ENCODE assay signal across 8 cellular contexts in genomic region chr2:173048901-173049661, GRCh38. TPM values are rescaled to one million over a fixed set of nuclear protein-coding genes. Genes with fewer than 3 reads are reported as not detected.
A peak's percentile ranks its signal among the peaks of the same experiment; 100 is the strongest.
DNase-seq lines count a peak whose midpoint lies in the region; ATAC-seq, FAIRE-seq and TF ChIP-seq lines count a peak whose summit lies in the region.

No MANE protein-coding gene starts in this region.

- H3K27me3 Mint-ChIP-seq in T-helper 17 cell: peaks cover 27% of the 10 kb centered on the region

- H2AK5ac ChIP-seq in mesendoderm (ENCODE audit: low read length): no peak overlapping the region

- H3K18ac ChIP-seq in mesendoderm (ENCODE audit: low read length): no peak overlapping the region

- H2BK15ac ChIP-seq in mesendoderm (replicated peaks; ENCODE audit: low read depth): no peak overlapping the region

- H3K79me2 ChIP-seq in mesendoderm (ENCODE audit: control insufficient read depth, insufficient read depth, low read length): no peaks in the 10 kb centered on the region

- no peak overlapping the region for H3K27ac Mint-ChIP-seq in T-helper 17 cell

- WGBS in small intestine, 3 donors: 7 to 17% (median 10%) methylated on average over 4 of the region's 4 CpGs
- WGBS in mesendoderm (ENCODE audit: extremely low coverage, insufficient coverage, low lambda C conversion rate): no CpG with 5 or more reads among the region's 4 CpGs

- H3K4me1 Mint-ChIP-seq in T-helper 17 cell: no peaks in the 10 kb centered on the region

- peak; percentile 85 for FAIRE-seq in small intestine (lab: Jason Lieb, UNC)

- H3K4me3 Mint-ChIP-seq in T-helper 17 cell: no peak overlapping the region

- H4K5ac ChIP-seq in mesendoderm (ENCODE audit: low read length): no peak overlapping the region

- no peak overlapping the region for H3K9ac ChIP-seq in mesendoderm (ENCODE audit: low read length)

- H3K27me3 ChIP-seq in HL-60 (ENCODE audit: insufficient read depth, poor library complexity, severe bottlenecking) (no peaks in the 10 kb centered on the region), small intestine (ENCODE audit: control insufficient read depth in 2 of 2, insufficient read depth in 2 of 2, low read length in 2 of 2) (no peaks in the 10 kb centered on the region), mesendoderm (ENCODE audit: insufficient read depth, low read length, poor library complexity) (no peaks in the 10 kb centered on the region)

- TF ChIP-seq CTCF in HL-60 (IDR thresholded peaks at IDR 0.05; ENCODE audit: insufficient read depth, low read length) (no peak), fibroblast of villous mesenchyme (IDR thresholded peaks at IDR 0.05; ENCODE audit: insufficient read depth, low read depth, low read length) (no peak)

- H3K4me1 ChIP-seq in small intestine (ENCODE audit: control insufficient read depth in 2 of 2, insufficient read depth in 1 of 2, low read depth in 1 of 2, low read length in 1 of 2) (peaks cover 0 to 8% of the 10 kb centered on the region in 2 donors), mesendoderm (ENCODE audit: control insufficient read depth, low read depth, low read length) (no peaks in the 10 kb centered on the region)

- H3K27ac ChIP-seq in HL-60 (replicated peaks) (0 out of 2 replicates have a peak overlapping the region, but pooled peaks have one; percentile 12), small intestine (ENCODE audit: low read depth in 1 of 2, low read length in 1 of 2) (peak overlapping the region; percentile 11 to 72), mesendoderm (ENCODE audit: low read depth, low read length) (no peak overlapping the region)

- H3K9me3 ChIP-seq in T-helper 17 cell (ENCODE audit: control insufficient read depth, low read length, poor library complexity, severe bottlenecking) (no peaks in the 10 kb centered on the region), small intestine (ENCODE audit: control insufficient read depth, low read depth) (no peaks in the 10 kb centered on the region)

- H3K4me3 ChIP-seq in HL-60 (replicated peaks; ENCODE audit: insufficient read depth, low read length) (no peak overlapping the region), fibroblast of villous mesenchyme (ENCODE audit: low read depth, low read length) (no peak overlapping the region), small intestine (ENCODE audit: low read depth in 1 of 2, low read length in 2 of 2) (no peak overlapping the region), mesendoderm (ENCODE audit: low read length) (no peak overlapping the region)

- no peaks in the 10 kb centered on the region for H3K79me1 ChIP-seq in mesendoderm (ENCODE audit: low read length)

- H3K36me3 ChIP-seq in small intestine (ENCODE audit: control insufficient read depth in 2 of 2, insufficient read depth in 2 of 2, low read length in 2 of 2) (no peaks in the 10 kb centered on the region), mesendoderm (ENCODE audit: control insufficient read depth, insufficient read depth, low read length) (no peaks in the 10 kb centered on the region)

- H2BK120ac ChIP-seq in mesendoderm (ENCODE audit: low read depth, low read length): no peak overlapping the region

- no peaks in the 10 kb centered on the region for H3K36me3 Mint-ChIP-seq in T-helper 17 cell (ENCODE audit: low read depth)

- H3K4ac ChIP-seq in mesendoderm (ENCODE audit: low read depth, low read length): no peak overlapping the region

- no peak overlapping the region for H3K23ac ChIP-seq in mesendoderm (ENCODE audit: low read length)

- DNase-seq in DMS79 (lab: John Stamatoyannopoulos, UW): peak; percentile 13
- DNase-seq in HL-60 (ENCODE audit: low read depth in 1 of 2, low spot score in 1 of 2): peak; percentile 48 to 84
- DNase-seq in T-helper 17 cell: no peak
- peak; percentile 98 for DNase-seq in fibroblast of villous mesenchyme (ENCODE audit: low read depth)
- peak; percentile 94 for DNase-seq in small intestine
- DNase-seq in mesendoderm: no peak
- no peak for DNase-seq in activated effector memory CD4-positive, alpha-beta T cell treated with anti-CD3 and anti-CD28 coated beads, Interleukin-2, amount 50 U/mL, for 16 hours

- no peak overlapping the region for H2BK5ac ChIP-seq in mesendoderm (ENCODE audit: low read length)

- H3K4me2 ChIP-seq in mesendoderm (ENCODE audit: low read length): no peak overlapping the region

- no peak overlapping the region for H3K56ac ChIP-seq in mesendoderm (ENCODE audit: low read length)

- ATAC-seq in GM21390 (IDR thresholded peaks at IDR 0.05; ENCODE audit: unreplicated experiment) (peak; percentile 76), T-helper 17 cell (peak; percentile 35)

- no peak overlapping the region for H4K8ac ChIP-seq in mesendoderm (ENCODE audit: low read depth, low read length)

RNA-seq across cellular contexts. Expression of gene MAP3K20, which starts 26.6 kb away (rescaled TPM):
- 1 to 10 TPM; 1.7 to 4.1 TPM for total RNA-seq in T-helper 17 cell
- 90.2 and 136 TPM in 2 replicates for total RNA-seq in fibroblast of villous mesenchyme
- polyA plus RNA-seq in small intestine: 10 to 100 TPM in 1 of 3 donors, 1 to 10 TPM in 2; 2.0 to 21.9 (median 5.1) TPM
- 9.1 TPM for polyA plus RNA-seq in mesendoderm (2013, experiment 1 of 2)
- polyA plus RNA-seq in mesendoderm (2013, experiment 2 of 2): 9.1 TPM

Comparison
In these comparisons a context has a peak if more than half of its experiments do, and no peak if none do; other contexts are left out.
1. DNase-seq: peak in DMS79 (single experiment), HL-60 (2 of 2), fibroblast of villous mesenchyme (single experiment) and small intestine (single experiment); none in T-helper 17 cell (0 of 3), mesendoderm (single experiment) and activated effector memory CD4-positive, alpha-beta T cell treated with anti-CD3 and anti-CD28 coated beads, Interleukin-2, amount 50 U/mL, for 16 hours (single experiment).
2. RNA of gene MAP3K20, which starts 26.6 kb away (total RNA-seq): 90.2 to 136 TPM in fibroblast of villous mesenchyme; 1.7 to 4.1 TPM in T-helper 17 cell; every median in the first group is over 10 times any median in the second.